In genomic region chrX:154490414-154491083, GRCh38 we compare ENCODE assay signal across 1 cellular context.
TF ChIP-seq lines count a peak whose summit lies in the region.

A gene with protein sequence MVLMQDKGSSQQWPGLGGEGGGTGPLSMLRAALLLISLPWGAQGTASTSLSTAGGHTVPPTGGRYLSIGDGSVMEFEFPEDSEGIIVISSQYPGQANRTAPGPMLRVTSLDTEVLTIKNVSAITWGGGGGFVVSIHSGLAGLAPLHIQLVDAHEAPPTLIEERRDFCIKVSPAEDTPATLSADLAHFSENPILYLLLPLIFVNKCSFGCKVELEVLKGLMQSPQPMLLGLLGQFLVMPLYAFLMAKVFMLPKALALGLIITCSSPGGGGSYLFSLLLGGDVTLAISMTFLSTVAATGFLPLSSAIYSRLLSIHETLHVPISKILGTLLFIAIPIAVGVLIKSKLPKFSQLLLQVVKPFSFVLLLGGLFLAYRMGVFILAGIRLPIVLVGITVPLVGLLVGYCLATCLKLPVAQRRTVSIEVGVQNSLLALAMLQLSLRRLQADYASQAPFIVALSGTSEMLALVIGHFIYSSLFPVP (minus strand): TSS chrX:154490629. CDS start chrX:154488940, 1,689 bp downstream.

TF ChIP-seq in K562, 482 proteins besides CTCF, POLR2A, EP300 and RAD21 (continued from another document and continues in another):
- TF ChIP-seq ERF (CRISPR knock-in tag; IDR thresholded peaks at IDR 0.05) (peak; percentile 22; the same call in 1 of the 2 replicates), ZNF551 (CRISPR knock-in tag; IDR thresholded peaks at IDR 0.05) (no peak), ELF1 (tag; IDR thresholded peaks at IDR 0.05) (no peak), POLR2AphosphoS5 (IDR thresholded peaks at IDR 0.05; ENCODE audit: control insufficient read depth, insufficient read depth, low read depth, low read length) (peak; percentile 60), PHF8 (IDR thresholded peaks at IDR 0.05; ENCODE audit: borderline replicate concordance, low read length) (peak; percentile 78; the same call in 1 of the 2 replicates), ZSCAN32 (CRISPR knock-in tag; IDR thresholded peaks at IDR 0.05) (no peak), SRF (CRISPR knock-in tag; IDR thresholded peaks at IDR 0.05) (no peak), NUFIP1 (IDR thresholded peaks at IDR 0.05; ENCODE audit: partially characterized antibody) (no peak), PPARD (CRISPR knock-in tag; IDR thresholded peaks at IDR 0.05) (no peak), PRDM10 (IDR thresholded peaks at IDR 0.05; ENCODE audit: partially characterized antibody) (no peak), JUND (IDR thresholded peaks at IDR 0.05; ENCODE audit: borderline replicate concordance, low read depth, low read length) (peak; percentile 34; the same call in 1 of the 2 replicates), JUND (tag; IDR thresholded peaks at IDR 0.05; ENCODE audit: borderline replicate concordance, low read depth, low read length) (no peak; the same call in 2 of the 3 replicates), ZNF146 (CRISPR knock-in tag; IDR thresholded peaks at IDR 0.05; ENCODE audit: unreplicated experiment) (no peak), NR2C2 (CRISPR knock-in tag; IDR thresholded peaks at IDR 0.05) (no peak), NR2C2 (tag; IDR thresholded peaks at IDR 0.05) (peak; percentile 60; the same call in 1 of the 2 replicates), MTA1 (IDR thresholded peaks at IDR 0.05; ENCODE audit: borderline replicate concordance) (peak; percentile 41; the same call in 1 of the 2 replicates), NFIC (IDR thresholded peaks at IDR 0.05) (0 out of 2 replicates have a peak, but pooled peaks have one; percentile 3), NONO (IDR thresholded peaks at IDR 0.05; ENCODE audit: low read depth in 2 of 2, low read length in 1 of 2) (peak; percentile 90), SP1 (CRISPR knock-in tag; IDR thresholded peaks at IDR 0.05) (peak; percentile 69), ATF7 (IDR thresholded peaks at IDR 0.05) (peak; percentile 58; the same call in 1 of the 2 replicates), ZFX (CRISPR knock-in tag; IDR thresholded peaks at IDR 0.05) (peak; percentile 61), MCM7 (IDR thresholded peaks at IDR 0.05) (no peak), CBX3 (IDR thresholded peaks at IDR 0.05; ENCODE audit: borderline replicate concordance in 1 of 2, low read length in 2 of 2) (no peak), ZC3H8 (IDR thresholded peaks at IDR 0.05) (no peak), NRF1 (conservative IDR thresholded peaks at IDR 0.05 in 1 of 2, IDR thresholded peaks at IDR 0.05 in 1 of 2) (peak; percentile 87 to 89), HSF4 (CRISPR knock-in tag; IDR thresholded peaks at IDR 0.05; ENCODE audit: borderline replicate concordance) (no peak), GATAD2B (IDR thresholded peaks at IDR 0.05; ENCODE audit: borderline replicate concordance) (peak; percentile 73), HNRNPH1 (optimal IDR thresholded peaks at IDR 0.05; ENCODE audit: low read depth, low read length) (no peak), ILF3 (IDR thresholded peaks at IDR 0.05; ENCODE audit: borderline replicate concordance) (0 out of 2 replicates have a peak, but pooled peaks have one; percentile 34)
- TF ChIP-seq, protein P1, sequence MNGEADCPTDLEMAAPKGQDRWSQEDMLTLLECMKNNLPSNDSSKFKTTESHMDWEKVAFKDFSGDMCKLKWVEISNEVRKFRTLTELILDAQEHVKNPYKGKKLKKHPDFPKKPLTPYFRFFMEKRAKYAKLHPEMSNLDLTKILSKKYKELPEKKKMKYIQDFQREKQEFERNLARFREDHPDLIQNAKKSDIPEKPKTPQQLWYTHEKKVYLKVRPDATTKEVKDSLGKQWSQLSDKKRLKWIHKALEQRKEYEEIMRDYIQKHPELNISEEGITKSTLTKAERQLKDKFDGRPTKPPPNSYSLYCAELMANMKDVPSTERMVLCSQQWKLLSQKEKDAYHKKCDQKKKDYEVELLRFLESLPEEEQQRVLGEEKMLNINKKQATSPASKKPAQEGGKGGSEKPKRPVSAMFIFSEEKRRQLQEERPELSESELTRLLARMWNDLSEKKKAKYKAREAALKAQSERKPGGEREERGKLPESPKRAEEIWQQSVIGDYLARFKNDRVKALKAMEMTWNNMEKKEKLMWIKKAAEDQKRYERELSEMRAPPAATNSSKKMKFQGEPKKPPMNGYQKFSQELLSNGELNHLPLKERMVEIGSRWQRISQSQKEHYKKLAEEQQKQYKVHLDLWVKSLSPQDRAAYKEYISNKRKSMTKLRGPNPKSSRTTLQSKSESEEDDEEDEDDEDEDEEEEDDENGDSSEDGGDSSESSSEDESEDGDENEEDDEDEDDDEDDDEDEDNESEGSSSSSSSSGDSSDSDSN (IDR thresholded peaks at IDR 0.05; ENCODE audit: borderline replicate concordance in 1 of 2, low read depth in 2 of 2, low read length in 2 of 2) = peak in 1 of 2 experiments; percentile 30; a peak in 1 of 4 replicates
- TF ChIP-seq, protein P2, sequence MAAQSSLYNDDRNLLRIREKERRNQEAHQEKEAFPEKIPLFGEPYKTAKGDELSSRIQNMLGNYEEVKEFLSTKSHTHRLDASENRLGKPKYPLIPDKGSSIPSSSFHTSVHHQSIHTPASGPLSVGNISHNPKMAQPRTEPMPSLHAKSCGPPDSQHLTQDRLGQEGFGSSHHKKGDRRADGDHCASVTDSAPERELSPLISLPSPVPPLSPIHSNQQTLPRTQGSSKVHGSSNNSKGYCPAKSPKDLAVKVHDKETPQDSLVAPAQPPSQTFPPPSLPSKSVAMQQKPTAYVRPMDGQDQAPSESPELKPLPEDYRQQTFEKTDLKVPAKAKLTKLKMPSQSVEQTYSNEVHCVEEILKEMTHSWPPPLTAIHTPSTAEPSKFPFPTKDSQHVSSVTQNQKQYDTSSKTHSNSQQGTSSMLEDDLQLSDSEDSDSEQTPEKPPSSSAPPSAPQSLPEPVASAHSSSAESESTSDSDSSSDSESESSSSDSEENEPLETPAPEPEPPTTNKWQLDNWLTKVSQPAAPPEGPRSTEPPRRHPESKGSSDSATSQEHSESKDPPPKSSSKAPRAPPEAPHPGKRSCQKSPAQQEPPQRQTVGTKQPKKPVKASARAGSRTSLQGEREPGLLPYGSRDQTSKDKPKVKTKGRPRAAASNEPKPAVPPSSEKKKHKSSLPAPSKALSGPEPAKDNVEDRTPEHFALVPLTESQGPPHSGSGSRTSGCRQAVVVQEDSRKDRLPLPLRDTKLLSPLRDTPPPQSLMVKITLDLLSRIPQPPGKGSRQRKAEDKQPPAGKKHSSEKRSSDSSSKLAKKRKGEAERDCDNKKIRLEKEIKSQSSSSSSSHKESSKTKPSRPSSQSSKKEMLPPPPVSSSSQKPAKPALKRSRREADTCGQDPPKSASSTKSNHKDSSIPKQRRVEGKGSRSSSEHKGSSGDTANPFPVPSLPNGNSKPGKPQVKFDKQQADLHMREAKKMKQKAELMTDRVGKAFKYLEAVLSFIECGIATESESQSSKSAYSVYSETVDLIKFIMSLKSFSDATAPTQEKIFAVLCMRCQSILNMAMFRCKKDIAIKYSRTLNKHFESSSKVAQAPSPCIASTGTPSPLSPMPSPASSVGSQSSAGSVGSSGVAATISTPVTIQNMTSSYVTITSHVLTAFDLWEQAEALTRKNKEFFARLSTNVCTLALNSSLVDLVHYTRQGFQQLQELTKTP (IDR thresholded peaks at IDR 0.05; ENCODE audit: low read depth in 1 of 2, partially characterized antibody in 2 of 2) = no peak
- TF ChIP-seq, protein P3, sequence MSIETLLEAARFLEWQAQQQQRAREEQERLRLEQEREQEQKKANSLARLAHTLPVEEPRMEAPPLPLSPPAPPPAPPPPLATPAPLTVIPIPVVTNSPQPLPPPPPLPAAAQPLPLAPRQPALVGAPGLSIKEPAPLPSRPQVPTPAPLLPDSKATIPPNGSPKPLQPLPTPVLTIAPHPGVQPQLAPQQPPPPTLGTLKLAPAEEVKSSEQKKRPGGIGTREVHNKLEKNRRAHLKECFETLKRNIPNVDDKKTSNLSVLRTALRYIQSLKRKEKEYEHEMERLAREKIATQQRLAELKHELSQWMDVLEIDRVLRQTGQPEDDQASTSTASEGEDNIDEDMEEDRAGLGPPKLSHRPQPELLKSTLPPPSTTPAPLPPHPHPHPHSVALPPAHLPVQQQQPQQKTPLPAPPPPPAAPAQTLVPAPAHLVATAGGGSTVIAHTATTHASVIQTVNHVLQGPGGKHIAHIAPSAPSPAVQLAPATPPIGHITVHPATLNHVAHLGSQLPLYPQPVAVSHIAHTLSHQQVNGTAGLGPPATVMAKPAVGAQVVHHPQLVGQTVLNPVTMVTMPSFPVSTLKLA (conservative IDR thresholded peaks at IDR 0.05) = peak; percentile 44 to 48; a peak in 2 of 4 replicates
- TF ChIP-seq, protein P4, sequence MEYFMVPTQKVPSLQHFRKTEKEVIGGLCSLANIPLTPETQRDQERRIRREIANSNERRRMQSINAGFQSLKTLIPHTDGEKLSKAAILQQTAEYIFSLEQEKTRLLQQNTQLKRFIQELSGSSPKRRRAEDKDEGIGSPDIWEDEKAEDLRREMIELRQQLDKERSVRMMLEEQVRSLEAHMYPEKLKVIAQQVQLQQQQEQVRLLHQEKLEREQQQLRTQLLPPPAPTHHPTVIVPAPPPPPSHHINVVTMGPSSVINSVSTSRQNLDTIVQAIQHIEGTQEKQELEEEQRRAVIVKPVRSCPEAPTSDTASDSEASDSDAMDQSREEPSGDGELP (CRISPR knock-in tag; IDR thresholded peaks at IDR 0.05; ENCODE audit: borderline replicate concordance) = peak; percentile 31; the same call in 1 of the 2 replicates
- TF ChIP-seq, protein P5, sequence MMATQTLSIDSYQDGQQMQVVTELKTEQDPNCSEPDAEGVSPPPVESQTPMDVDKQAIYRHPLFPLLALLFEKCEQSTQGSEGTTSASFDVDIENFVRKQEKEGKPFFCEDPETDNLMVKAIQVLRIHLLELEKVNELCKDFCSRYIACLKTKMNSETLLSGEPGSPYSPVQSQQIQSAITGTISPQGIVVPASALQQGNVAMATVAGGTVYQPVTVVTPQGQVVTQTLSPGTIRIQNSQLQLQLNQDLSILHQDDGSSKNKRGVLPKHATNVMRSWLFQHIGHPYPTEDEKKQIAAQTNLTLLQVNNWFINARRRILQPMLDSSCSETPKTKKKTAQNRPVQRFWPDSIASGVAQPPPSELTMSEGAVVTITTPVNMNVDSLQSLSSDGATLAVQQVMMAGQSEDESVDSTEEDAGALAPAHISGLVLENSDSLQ (IDR thresholded peaks at IDR 0.05) = peak; percentile 75
- TF ChIP-seq, protein P6, sequence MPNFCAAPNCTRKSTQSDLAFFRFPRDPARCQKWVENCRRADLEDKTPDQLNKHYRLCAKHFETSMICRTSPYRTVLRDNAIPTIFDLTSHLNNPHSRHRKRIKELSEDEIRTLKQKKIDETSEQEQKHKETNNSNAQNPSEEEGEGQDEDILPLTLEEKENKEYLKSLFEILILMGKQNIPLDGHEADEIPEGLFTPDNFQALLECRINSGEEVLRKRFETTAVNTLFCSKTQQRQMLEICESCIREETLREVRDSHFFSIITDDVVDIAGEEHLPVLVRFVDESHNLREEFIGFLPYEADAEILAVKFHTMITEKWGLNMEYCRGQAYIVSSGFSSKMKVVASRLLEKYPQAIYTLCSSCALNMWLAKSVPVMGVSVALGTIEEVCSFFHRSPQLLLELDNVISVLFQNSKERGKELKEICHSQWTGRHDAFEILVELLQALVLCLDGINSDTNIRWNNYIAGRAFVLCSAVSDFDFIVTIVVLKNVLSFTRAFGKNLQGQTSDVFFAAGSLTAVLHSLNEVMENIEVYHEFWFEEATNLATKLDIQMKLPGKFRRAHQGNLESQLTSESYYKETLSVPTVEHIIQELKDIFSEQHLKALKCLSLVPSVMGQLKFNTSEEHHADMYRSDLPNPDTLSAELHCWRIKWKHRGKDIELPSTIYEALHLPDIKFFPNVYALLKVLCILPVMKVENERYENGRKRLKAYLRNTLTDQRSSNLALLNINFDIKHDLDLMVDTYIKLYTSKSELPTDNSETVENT (CRISPR knock-in tag; IDR thresholded peaks at IDR 0.05) = peak; percentile 80
